Comparison of ENCODE assay signal across 1 cellular context in genomic region chr21:34885125-34885524, GRCh38.
TF ChIP-seq lines count a peak whose summit lies in the region.

No MANE protein-coding gene starts in this region.

TF ChIP-seq in K562, 482 proteins besides CTCF, POLR2A, EP300 and RAD21 (continued from another document):
- 0 out of 2 replicates have a peak, but pooled peaks have one; percentile 13 for TF ChIP-seq MGA (IDR thresholded peaks at IDR 0.05)
- TF ChIP-seq HNRNPUL1 (IDR thresholded peaks at IDR 0.05; ENCODE audit: low read length), result no peak
- 0 out of 2 replicates have a peak, but pooled peaks have one; percentile 28 for TF ChIP-seq AFF4 (CRISPR knock-in tag; IDR thresholded peaks at IDR 0.05)
- TF ChIP-seq JUND (IDR thresholded peaks at IDR 0.05; ENCODE audit: borderline replicate concordance, low read depth, low read length), result peak; percentile 42; the same call in 1 of the 2 replicates
- no peak for TF ChIP-seq JUND (tag; IDR thresholded peaks at IDR 0.05; ENCODE audit: borderline replicate concordance, low read depth, low read length)
- 0 out of 2 replicates have a peak, but pooled peaks have one; percentile 45 for TF ChIP-seq GATAD2A (IDR thresholded peaks at IDR 0.05)
- no peak for TF ChIP-seq ZNF316 (IDR thresholded peaks at IDR 0.05)
- TF ChIP-seq SOX6 (IDR thresholded peaks at IDR 0.05), result no peak
- TF ChIP-seq DACH1 (IDR thresholded peaks at IDR 0.05; ENCODE audit: partially characterized antibody), result peak; percentile 52
